Comparison of ENCODE assay signal across 23 cellular contexts in the genomic region with DNA sequence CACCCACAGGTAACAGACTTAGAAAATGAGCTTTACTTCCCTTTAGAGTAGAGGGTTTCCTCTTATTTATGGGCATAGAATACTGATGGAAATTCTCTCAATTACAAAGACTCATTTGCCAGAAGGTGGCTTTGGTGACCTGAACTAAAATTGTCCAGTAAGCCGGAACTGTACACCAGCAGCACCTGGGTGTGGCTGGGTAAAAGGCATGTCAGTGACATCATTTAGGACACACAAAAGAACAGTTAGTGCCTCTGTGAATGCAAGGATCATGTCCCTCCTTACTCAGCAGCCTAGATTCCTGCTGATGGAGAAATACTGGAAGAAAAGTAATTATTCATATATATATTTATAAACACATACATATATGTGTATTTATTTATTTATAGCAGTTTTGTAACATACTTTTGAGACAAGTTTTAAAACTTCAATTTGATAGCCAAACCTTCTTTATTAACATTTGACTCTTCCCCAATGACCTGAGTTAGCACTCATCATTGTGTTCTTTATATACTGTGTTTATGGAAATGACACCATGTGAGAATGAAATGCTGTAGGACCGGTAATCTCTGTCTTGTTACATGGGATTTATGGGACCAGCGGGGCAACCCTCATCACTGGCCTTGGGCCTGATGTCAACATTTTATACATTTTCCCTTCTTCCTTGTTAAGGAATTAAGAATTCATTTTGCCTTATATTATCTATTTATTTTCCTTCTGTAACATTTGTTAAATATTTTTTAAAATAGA.
"Had no signal": no experiment of that assay in that cellular context is flagged by ENCODE, and none has a peak within 500 bp of the region (broad histone marks: within the 10 kb centered on the region; RNA-seq: fewer than 3 reads in every experiment).

No MANE protein-coding gene starts in this region.

- H3K27ac ChIP-seq: breast epithelium, colonic mucosa, dorsolateral prefrontal cortex, neural progenitor cell, thoracic aorta had no signal

- H3K27me3 ChIP-seq: breast epithelium, colonic mucosa, dorsolateral prefrontal cortex, neural progenitor cell had no signal

- ATAC-seq: activated T-cell treated with anti-CD3 and anti-CD28 coated beads, Interleukin-2, amount 50 U/mL, for 4 hours; left lobe of liver; naive thymus-derived CD8-positive, alpha-beta T cell; sciatic nerve had no signal

- H3K9me3 ChIP-seq: breast epithelium, colonic mucosa, thoracic aorta had no signal

- DNase-seq: activated CD4-positive, alpha-beta T cell treated with anti-CD3 and anti-CD28 coated beads for 4 hours; activated CD4-positive, alpha-beta T cell treated with anti-CD3 and anti-CD28 coated beads, Interleukin-2, amount 50 U/mL, for 48 hours; activated CD4-positive, CD25-positive, alpha-beta regulatory T cell; activated CD8-positive, alpha-beta memory T cell treated with anti-CD3 and anti-CD28 coated beads, Interleukin-2, amount 50 U/mL, for 48 hours; activated naive CD4-positive, alpha-beta T cell; activated naive CD8-positive, alpha-beta T cell treated with anti-CD3 and anti-CD28 coated beads, Interleukin-2, amount 10 ng/mL, durations not matched to agents 7 days and 5 days; activated T-cell treated with anti-CD3 and anti-CD28 coated beads, Interleukin-2, amount 50 U/mL, for 4 hours; amniotic stem cell; colonic mucosa; dorsolateral prefrontal cortex; kidney; naive thymus-derived CD8-positive, alpha-beta T cell; posterior cingulate gyrus; stimulated activated CD4-positive, alpha-beta T cell treated with anti-CD3 and anti-CD28 coated beads, Interleukin-15, amount 100 ng/mL, for 24 hours; stimulated activated naive CD4-positive, alpha-beta T cell; T-helper 9 cell had no signal

- H3K36me3 ChIP-seq: breast epithelium, colonic mucosa, neural progenitor cell, thoracic aorta had no signal

- H3K4me1 ChIP-seq: breast epithelium, colonic mucosa had no signal

- H3K4me3 ChIP-seq: breast epithelium, colonic mucosa, dorsolateral prefrontal cortex, lung, neural progenitor cell, smooth muscle cell, thoracic aorta had no signal
